24 cellular contexts compared by ENCODE assay signal in the genomic region with DNA sequence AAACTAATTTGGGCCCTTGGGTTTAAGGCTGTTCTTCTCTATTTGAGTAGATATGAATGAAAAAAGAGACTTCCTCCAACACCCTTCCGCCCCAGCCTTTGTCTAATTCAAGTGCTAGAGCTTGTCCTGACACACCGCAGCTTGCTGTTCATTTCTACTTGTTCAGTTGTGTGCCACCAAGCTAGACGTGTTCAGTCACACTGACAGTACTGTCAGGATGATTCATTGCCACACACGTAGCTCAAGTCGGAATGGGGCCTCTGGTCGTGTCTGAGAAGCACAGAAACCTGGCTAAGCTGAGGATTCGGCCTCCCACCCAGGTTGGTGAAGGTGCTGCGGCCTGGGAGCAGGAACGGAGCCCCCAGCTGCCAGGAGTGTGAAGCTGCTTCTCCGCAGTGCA. TPM values are rescaled to one million over a fixed set of nuclear protein-coding genes. Genes with fewer than 3 reads are reported as not detected.
DNase-seq lines count a peak whose midpoint lies in the region; ATAC-seq and TF ChIP-seq lines count a peak whose summit lies in the region.
"Had no signal": no experiment of that assay in that cellular context is flagged by ENCODE, and none has a peak within 500 bp of the region (broad histone marks: within the 10 kb centered on the region; RNA-seq: fewer than 3 reads in every experiment).

No MANE protein-coding gene starts in this region.

- H3K4me3 ChIP-seq in esophagus (ENCODE audit: low read depth in 1 of 2, low read length in 2 of 2) (no peak overlapping the region), upper lobe of right lung (no peak overlapping the region)
- H3K4me3 ChIP-seq: PC-9, SJCRH30 had no signal

- intact Hi-C loops in upper lobe of right lung (cut with DNase I): no loop called here

- H3K27ac ChIP-seq in esophagus (ENCODE audit: low read depth in 2 of 2, low read length in 1 of 2): peak overlapping the region; percentile 72 to 84
- H3K27ac ChIP-seq in upper lobe of right lung: no peak overlapping the region
- H3K27ac ChIP-seq: 22Rv1, C4-2B, PC-9, SJCRH30 had no signal

- WGBS in esophagus, 2 donors: 64 to 77% methylated on average over 10 of the region's 10 CpGs

- H3K9me3 ChIP-seq in esophagus (ENCODE audit: control insufficient read depth in 2 of 2, insufficient read depth in 1 of 2, low read depth in 1 of 2, low read length in 1 of 2) (no peaks in the 10 kb centered on the region), upper lobe of right lung (no peaks in the 10 kb centered on the region)
- H3K9me3 ChIP-seq: SJCRH30 had no signal

- DNase-seq in activated CD8-positive, alpha-beta memory T cell treated with anti-CD3 and anti-CD28 coated beads, Interleukin-2, amount 50 U/mL, for 48 hours: peak; percentile 36
- no peak for DNase-seq in activated CD8-positive, alpha-beta memory T cell treated with anti-CD3 and anti-CD28 coated beads, Interleukin-2, amount 50 U/mL, for 4 hours
- DNase-seq in left lobe of liver (ENCODE audit: low spot score): peak; percentile 29
- no peak for DNase-seq in upper lobe of right lung
- no peak for DNase-seq in stimulated activated CD4-positive, alpha-beta T cell treated with anti-CD3 and anti-CD28 coated beads, Interleukin-15, amount 100 ng/mL, for 24 hours
- DNase-seq in NCI-H1694 (lab: John Stamatoyannopoulos, UW): no peak
- no peak for DNase-seq in stimulated activated CD4-positive, alpha-beta T cell treated with anti-CD3 and anti-CD28 coated beads, Interleukin-4, amount 100 ng/mL, for 4 hours
- DNase-seq: Calu3; CD8-positive, alpha-beta memory T cell; DMS79 treated with DMSO at 0.1 percent for 48 hours; Kasumi-1; NCI-H1092 treated with DMSO at 0.1 percent for 48 hours; NCI-H1436 treated with DMSO at 0.1 percent for 48 hours; NCI-H2029; NCI-H446 treated with DMSO at 0.1 percent for 48 hours; NCI-H526; PC-9; SJCRH30 had no signal

- TF ChIP-seq CTCF in upper lobe of right lung (IDR thresholded peaks at IDR 0.05): no peak

- H3K4me1 ChIP-seq in esophagus (ENCODE audit: control insufficient read depth in 2 of 2, insufficient read depth in 2 of 2, low read length in 1 of 2): peaks cover 0 to 2% of the 10 kb centered on the region in 2 donors
- H3K4me1 ChIP-seq in upper lobe of right lung: no peaks in the 10 kb centered on the region
- H3K4me1 ChIP-seq: SJCRH30 had no signal

- no peak for ATAC-seq in left lobe of liver
- no peak for ATAC-seq in upper lobe of right lung
- ATAC-seq: HepG2, Right ventricle myocardium inferior had no signal

- H3K27me3 ChIP-seq in esophagus (ENCODE audit: control insufficient read depth in 1 of 2, insufficient read depth in 2 of 2, low read length in 2 of 2) (no peaks in the 10 kb centered on the region), upper lobe of right lung (no peaks in the 10 kb centered on the region)
- H3K27me3 ChIP-seq: SJCRH30 had no signal

- H3K36me3 ChIP-seq in esophagus (ENCODE audit: control insufficient read depth in 2 of 2, insufficient read depth in 2 of 2, low read length in 1 of 2): peaks cover 1 to 4% of the 10 kb centered on the region in 2 donors
- H3K36me3 ChIP-seq in upper lobe of right lung: peaks cover 37% of the 10 kb centered on the region

RNA-seq across cellular contexts. Expression of a gene that starts 45.6 kb away (rescaled TPM):
- 1 to 10 TPM in 1 of 2 donors, under 1 TPM in 1; 0.51 to 1.6 TPM for polyA plus RNA-seq in esophagus
- 6.3 TPM for total RNA-seq in left lobe of liver
- total RNA-seq in upper lobe of right lung: 12.3 TPM
- total RNA-seq: B cell; Calu3; CD8-positive, alpha-beta memory T cell; SJCRH30 had no signal
- polyA plus RNA-seq: CD8-positive, alpha-beta memory T cell had no signal

RNA-seq across cellular contexts. Expression of a gene that starts 47.7 kb away (rescaled TPM):
- polyA plus RNA-seq in esophagus: 10 to 100 TPM; 37.1 to 62.4 TPM
- total RNA-seq in left lobe of liver (16.3 TPM), upper lobe of right lung (65.9 TPM)

Comparison
In these comparisons a context has a peak if more than half of its experiments do, and no peak if none do; other contexts are left out.
1. DNase-seq: peak in activated CD8-positive, alpha-beta memory T cell treated with anti-CD3 and anti-CD28 coated beads, Interleukin-2, amount 50 U/mL, for 48 hours (single experiment) and left lobe of liver (single experiment); none in activated CD8-positive, alpha-beta memory T cell treated with anti-CD3 and anti-CD28 coated beads, Interleukin-2, amount 50 U/mL, for 4 hours (single experiment), upper lobe of right lung (single experiment), stimulated activated CD4-positive, alpha-beta T cell treated with anti-CD3 and anti-CD28 coated beads, Interleukin-15, amount 100 ng/mL, for 24 hours (single experiment), NCI-H1694 (single experiment) and stimulated activated CD4-positive, alpha-beta T cell treated with anti-CD3 and anti-CD28 coated beads, Interleukin-4, amount 100 ng/mL, for 4 hours (0 of 2).